ENCODE assay signal across 5 cellular contexts in genomic region chr6:141724731-141725130, GRCh38.
"Had no signal": no experiment of that assay in that cellular context is flagged by ENCODE, and none has a peak within 500 bp of the region (broad histone marks: within the 10 kb centered on the region; RNA-seq: fewer than 3 reads in every experiment).

No MANE protein-coding gene starts in this region.

- H3K4me1 Mint-ChIP-seq: IgD-negative memory B cell had no signal

- ATAC-seq: HepG2, K562 had no signal

- H3K36me3 Mint-ChIP-seq: IgD-negative memory B cell had no signal

- H3K27ac Mint-ChIP-seq: IgD-negative memory B cell had no signal

- H3K27me3 Mint-ChIP-seq: IgD-negative memory B cell had no signal

- H3K9me3 Mint-ChIP-seq: IgD-negative memory B cell had no signal

- DNase-seq: IMR-90, KBM-7 had no signal

- H3K4me3 Mint-ChIP-seq: IgD-negative memory B cell had no signal
